In genomic region chr6:159609813-159610212, GRCh38 we compare ENCODE assay signal across 20 cellular contexts.
"Had no signal": no experiment of that assay in that cellular context is flagged by ENCODE, and none has a peak within 500 bp of the region (broad histone marks: within the 10 kb centered on the region; RNA-seq: fewer than 3 reads in every experiment).

No MANE protein-coding gene starts in this region.

- H3K9me3 ChIP-seq: thyroid gland had no signal

- H3K27me3 ChIP-seq: hepatocyte, thyroid gland had no signal

- ATAC-seq: activated CD4-positive, CD25-positive, alpha-beta regulatory T cell treated with anti-CD3 and anti-CD28 coated beads, Interleukin-2, amount 50 U/mL, for 24 hours; activated CD8-positive, alpha-beta T cell treated with anti-CD3 and anti-CD28 coated beads, Interleukin-2, amount 10 ng/mL, durations not matched to agents 7 days and 5 days had no signal

- H3K4me3 ChIP-seq: hepatocyte, lower lobe of right lung, thyroid gland had no signal

- FAIRE-seq: colon had no signal

- H3K27ac ChIP-seq: hepatocyte, lower lobe of right lung, thyroid gland had no signal

- H3K36me3 ChIP-seq: lower lobe of right lung, thyroid gland had no signal

- H3K4me1 ChIP-seq: lower lobe of right lung, thyroid gland had no signal

- DNase-seq: activated CD4-positive, alpha-beta T cell treated with anti-CD3 and anti-CD28 coated beads, Interleukin-2, amount 10 ng/mL, durations not matched to agents 7 days and 5 days; activated CD8-positive, alpha-beta T cell treated with anti-CD3 and anti-CD28 coated beads, Interleukin-2, amount 10 ng/mL, durations not matched to agents 7 days and 5 days; activated naive CD4-positive, alpha-beta T cell treated with anti-CD3 and anti-CD28 coated beads for 36 hours; activated T-cell treated with anti-CD3 and anti-CD28 coated beads, Interleukin-2, amount 50 U/mL, for 24 hours; anterior cingulate cortex; central memory CD4-positive, alpha-beta T cell; endodermal cell; lower lobe of right lung; nephron progenitor cell; nucleus accumbens; stimulated activated CD4-positive, alpha-beta T cell treated with anti-CD3 and anti-CD28 coated beads, Interleukin-12 subunit alpha, Interleukin-12 subunit beta, amount 100 ng/mL, for 4 hours; stimulated activated CD4-positive, alpha-beta T cell treated with anti-CD3 and anti-CD28 coated beads, Interleukin-1b, Interleukin-23, amount 100 ng/mL, for 48 hours; stimulated activated CD8-positive, alpha-beta memory T cell treated with anti-CD3 and anti-CD28 coated beads, Interleukin-4, amount 100 ng/mL, for 48 hours; stimulated activated naive CD4-positive, alpha-beta T cell; T-helper 1 cell; T-helper 9 cell; thyroid gland had no signal
